Comparison of ENCODE assay signal across 16 cellular contexts in the genomic region with DNA sequence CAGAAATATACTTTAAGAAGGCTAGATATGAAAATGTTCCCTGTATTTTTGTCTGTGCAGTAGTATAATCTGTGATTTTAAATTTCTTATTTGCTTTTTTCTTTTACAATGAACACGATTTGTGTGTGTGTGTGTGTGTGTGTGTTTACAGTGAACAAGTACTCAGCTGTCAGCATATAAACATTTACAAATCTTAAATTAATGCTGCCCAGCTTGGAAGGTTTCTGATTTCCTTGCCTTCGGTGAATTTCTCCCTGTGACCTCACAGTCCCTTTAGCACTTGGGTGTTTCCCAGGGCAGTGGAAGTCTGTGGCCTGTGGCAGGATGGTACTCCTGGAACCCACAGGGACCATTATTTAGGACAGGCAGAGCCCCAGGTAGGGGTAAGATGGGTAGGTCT. TPM values are rescaled to one million over a fixed set of nuclear protein-coding genes. Genes with fewer than 3 reads are reported as not detected.
DNase-seq lines count a peak whose midpoint lies in the region; ATAC-seq, FAIRE-seq and TF ChIP-seq lines count a peak whose summit lies in the region.
"Had no signal": no experiment of that assay in that cellular context is flagged by ENCODE, and none has a peak within 500 bp of the region (broad histone marks: within the 10 kb centered on the region; RNA-seq: fewer than 3 reads in every experiment).

No MANE protein-coding gene starts in this region.

- intact Hi-C loops in IMR-90 (cut with micrococcal nuclease) (no loop called here), OCI-LY7 (cut with micrococcal nuclease; ENCODE audit: unreplicated experiment) (no loop called here)

- no peak overlapping the region for H3K14ac ChIP-seq in IMR-90 (replicated peaks; ENCODE audit: low read depth, low read length)

- no peak for TF ChIP-seq RAD21 in IMR-90 (IDR thresholded peaks at IDR 0.05; ENCODE audit: low read length)

- H3K79me2 ChIP-seq in OCI-LY7 (ENCODE audit: insufficient read depth, low read depth, low read length) = no peaks in the 10 kb centered on the region

- H2BK20ac ChIP-seq in IMR-90 (ENCODE audit: low read depth, low read length) = no peak overlapping the region

- no peak overlapping the region for H3K4ac ChIP-seq in IMR-90 (ENCODE audit: low read depth, low read length)

- no peak overlapping the region for H4K91ac ChIP-seq in IMR-90 (ENCODE audit: insufficient read depth, low read depth, low read length)

- no peaks in the 10 kb centered on the region for H3K36me3 Mint-ChIP-seq in nephron (ENCODE audit: low read depth)

- in situ Hi-C loops in IMR-90 (cut with MboI; ENCODE audit: low sequenced_read_pairs) = no loop called here

- H3K56ac ChIP-seq in IMR-90 (ENCODE audit: extremely low read depth, insufficient read depth, low read length) = no peak overlapping the region

- BruUV-seq in IMR-90 (replicated peaks; lab: Mats Ljungman, UMichigan) (no TSS peak), OCI-LY7 (replicated peaks; lab: Mats Ljungman, UMichigan) (no TSS peak)

- H3K9ac ChIP-seq in IMR-90 (ENCODE audit: low read depth, low read length) (no peak overlapping the region), skeletal muscle tissue (ENCODE audit: low read depth in 1 of 3, low read length in 3 of 3) (no peak overlapping the region)

- TF ChIP-seq CTCF in IMR-90 (conservative IDR thresholded peaks at IDR 0.05; ENCODE audit: low read depth, low read length) (no peak), VCaP (conservative IDR thresholded peaks at IDR 0.05) (no peak), nephron (IDR thresholded peaks at IDR 0.05; ENCODE audit: unreplicated experiment in 3 of 3) (no peak), OCI-LY7 (conservative IDR thresholded peaks at IDR 0.05; ENCODE audit: low read length) (no peak)

- H3K4me3 Mint-ChIP-seq in nephron = no peak overlapping the region
- H3K4me3 Mint-ChIP-seq: B cell; CD4-positive, alpha-beta T cell; GM23338; H9 had no signal

- H3K9me2 ChIP-seq in OCI-LY7 (ENCODE audit: insufficient read depth, low read length) = no peaks in the 10 kb centered on the region

- ATAC-seq in IMR-90 (ENCODE audit: low read depth) (peak; percentile 57), HG03095 (IDR thresholded peaks at IDR 0.05; ENCODE audit: unreplicated experiment) (no peak)
- ATAC-seq: GM23338 had no signal

- dilution Hi-C loops in IMR-90 (cut with HindIII; ENCODE audit: low sequenced_read_pairs, unreplicated experiment) = no loop called here

- H3K4me3 ChIP-seq in IMR-90 (ENCODE audit: insufficient read depth, low read depth, low read length) (no peak overlapping the region), skeletal muscle tissue (ENCODE audit: low read length in 3 of 3) (no peak overlapping the region), OCI-LY7 (ENCODE audit: low read depth, low read length, poor library complexity, severe bottlenecking) (no peak overlapping the region)
- H3K4me3 ChIP-seq: GM23338 had no signal

- H3K4me2 ChIP-seq in IMR-90 (ENCODE audit: low read depth, low read length) = no peak overlapping the region; the same call in 1 of the 2 replicates
- H3K4me2 ChIP-seq in OCI-LY7 (ENCODE audit: low read length) = no peak overlapping the region
- H3K4me2 ChIP-seq: GM23338 had no signal

- no peak overlapping the region for H3K23ac ChIP-seq in IMR-90 (ENCODE audit: low read depth, low read length)

- no peaks in the 10 kb centered on the region for H3K9me1 ChIP-seq in IMR-90 (ENCODE audit: insufficient read depth, low read length)

- H2AFZ ChIP-seq in IMR-90 (replicated peaks; ENCODE audit: low read length, poor library complexity) (no peak overlapping the region), OCI-LY7 (ENCODE audit: low read length) (no peak overlapping the region)
- H2AFZ ChIP-seq: GM23338 had no signal

- H3K18ac ChIP-seq in IMR-90 (ENCODE audit: low read depth, low read length) = no peak overlapping the region; the same call in 1 of the 2 replicates

- no peak overlapping the region for H4K5ac ChIP-seq in IMR-90 (ENCODE audit: low read depth, low read length)

- peaks cover 7% of the 10 kb centered on the region; the same call in 1 of the 2 replicates for H3K4me1 ChIP-seq in IMR-90 (ENCODE audit: control insufficient read depth, insufficient read depth, low read length)
- peaks cover 24 to 36% (median 27%) of the 10 kb centered on the region in 3 donors for H3K4me1 ChIP-seq in skeletal muscle tissue (ENCODE audit: control insufficient read depth in 3 of 3, insufficient read depth in 3 of 3, low read length in 3 of 3)
- H3K4me1 ChIP-seq in OCI-LY7 (ENCODE audit: insufficient read depth, low read length, poor library complexity, severe bottlenecking) = peaks cover 20% of the 10 kb centered on the region

- peaks cover 4% of the 10 kb centered on the region; the same call in 1 of the 2 replicates for H3K27me3 ChIP-seq in IMR-90 (ENCODE audit: control insufficient read depth, insufficient read depth, low read length)
- H3K27me3 ChIP-seq in skeletal muscle tissue (ENCODE audit: control insufficient read depth in 3 of 3, insufficient read depth in 3 of 3, low read length in 3 of 3) = no peaks in the 10 kb centered on the region

- H3K36me3 ChIP-seq in IMR-90 (ENCODE audit: control insufficient read depth, insufficient read depth, low read length) (no peaks in the 10 kb centered on the region), skeletal muscle tissue (ENCODE audit: control insufficient read depth in 3 of 3, insufficient read depth in 3 of 3, low read length in 3 of 3) (peaks cover 25 to 55% (median 32%) of the 10 kb centered on the region in 3 donors), OCI-LY7 (ENCODE audit: insufficient read depth, low read length) (peaks cover 22% of the 10 kb centered on the region)

- H3K27ac ChIP-seq in IMR-90 (ENCODE audit: insufficient read depth, low read length) (no peak overlapping the region), VCaP (peak overlapping the region; percentile 31; the same call in 1 of the 2 replicates), skeletal muscle tissue (ENCODE audit: low read depth, low read length) (peak overlapping the region; percentile 36), OCI-LY7 (ENCODE audit: low read depth, low read length, poor library complexity, severe bottlenecking) (no peak overlapping the region)

- CTCF ChIA-PET in IMR-90 (lab: Yijun Ruan, JAX) (no interaction called here), OCI-LY7 (lab: Charles Lee; ENCODE audit: unreplicated experiment) (no interaction called here)

- POLR2A ChIA-PET in IMR-90 (lab: Charles Lee; ENCODE audit: unreplicated experiment) = no interaction called here
- POLR2A ChIA-PET in OCI-LY7 (lab: Charles Lee) = no interaction called here

- no peaks in the 10 kb centered on the region for H3K27me3 Mint-ChIP-seq in nephron (ENCODE audit: low read depth)
- H3K27me3 Mint-ChIP-seq: B cell; CD4-positive, alpha-beta T cell had no signal

- DNase-seq in IMR-90 (peak; percentile 37), GM12892 (ENCODE audit: insufficient read length) (no peak), OCI-LY7 (ENCODE audit: low spot score) (no peak)
- DNase-seq: C1 segment of cervical spinal cord; Calu3; CD4-positive, alpha-beta T cell; DMS 273 treated with DMSO at 0.1 percent for 48 hours; H9 had no signal

- H2BK120ac ChIP-seq in IMR-90 (ENCODE audit: low read depth, low read length) = no peak overlapping the region

- H3K79me1 ChIP-seq in IMR-90 (ENCODE audit: low read depth in 1 of 2, low read length in 2 of 2) = no peaks in the 10 kb centered on the region

- H3K27ac Mint-ChIP-seq in nephron = peak overlapping the region in 2 of 3 experiments; percentile 85 to 90
- H3K27ac Mint-ChIP-seq: B cell; CD4-positive, alpha-beta T cell; GM23338; H9 had no signal

- H3K9me3 ChIP-seq in IMR-90 (ENCODE audit: control insufficient read depth, insufficient read depth, low read length) = no peaks in the 10 kb centered on the region
- no peaks in the 10 kb centered on the region for H3K9me3 ChIP-seq in skeletal muscle tissue (ENCODE audit: control insufficient read depth in 3 of 3, low read length in 3 of 3)
- H3K9me3 ChIP-seq in OCI-LY7 (ENCODE audit: low read length) = no peaks in the 10 kb centered on the region

- no peaks in the 10 kb centered on the region for H3K9me3 Mint-ChIP-seq in nephron
- H3K9me3 Mint-ChIP-seq: CD4-positive, alpha-beta T cell; GM23338; H9 had no signal

- H4K20me1 ChIP-seq in IMR-90 (ENCODE audit: insufficient read depth, low read length) (no peaks in the 10 kb centered on the region), OCI-LY7 (ENCODE audit: insufficient read depth, low read length) (no peaks in the 10 kb centered on the region)

- no CpG with 5 or more reads among the region's 2 CpGs for WGBS in IMR-90 (ENCODE audit: extremely low coverage in 2 of 2, insufficient read length in 1 of 2), 2 experiments

- TF ChIP-seq POLR2A in IMR-90 (IDR thresholded peaks at IDR 0.05; ENCODE audit: low read depth, low read length) (no peak), GM12892 (IDR thresholded peaks at IDR 0.05; ENCODE audit: low read depth, low read length) (no peak)

- no peak for FAIRE-seq in GM12892 (lab: Jason Lieb, UNC)
- FAIRE-seq: A204.1, GM18507 had no signal

- no peak overlapping the region for H2AK5ac ChIP-seq in IMR-90 (ENCODE audit: low read depth, low read length)

- no peak overlapping the region for H4K8ac ChIP-seq in IMR-90 (ENCODE audit: low read depth in 2 of 2, low read length in 2 of 2)

- H2BK5ac ChIP-seq in IMR-90 (ENCODE audit: low read depth, low read length, poor library complexity, severe bottlenecking) = no peak overlapping the region

- H2BK15ac ChIP-seq in IMR-90 (ENCODE audit: low read depth, low read length) = no peak overlapping the region

- no peak overlapping the region for H2AK9ac ChIP-seq in IMR-90 (replicated peaks; ENCODE audit: low read depth, low read length, poor library complexity)

- peaks cover 53% of the 10 kb centered on the region for H3K4me1 Mint-ChIP-seq in nephron
- H3K4me1 Mint-ChIP-seq: GM23338 had no signal

TF ChIP-seq in IMR-90, 13 proteins besides CTCF, POLR2A, EP300 and RAD21 (continues in another document):
- no peak for TF ChIP-seq MAFK (IDR thresholded peaks at IDR 0.05; ENCODE audit: low read depth, low read length)
- TF ChIP-seq, protein P1, sequence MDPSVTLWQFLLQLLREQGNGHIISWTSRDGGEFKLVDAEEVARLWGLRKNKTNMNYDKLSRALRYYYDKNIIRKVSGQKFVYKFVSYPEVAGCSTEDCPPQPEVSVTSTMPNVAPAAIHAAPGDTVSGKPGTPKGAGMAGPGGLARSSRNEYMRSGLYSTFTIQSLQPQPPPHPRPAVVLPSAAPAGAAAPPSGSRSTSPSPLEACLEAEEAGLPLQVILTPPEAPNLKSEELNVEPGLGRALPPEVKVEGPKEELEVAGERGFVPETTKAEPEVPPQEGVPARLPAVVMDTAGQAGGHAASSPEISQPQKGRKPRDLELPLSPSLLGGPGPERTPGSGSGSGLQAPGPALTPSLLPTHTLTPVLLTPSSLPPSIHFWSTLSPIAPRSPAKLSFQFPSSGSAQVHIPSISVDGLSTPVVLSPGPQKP (IDR thresholded peaks at IDR 0.05; ENCODE audit: borderline replicate concordance, low read depth, low read length) = no peak

RNA-seq across cellular contexts. Expression of gene TXLNB, which starts 37.6 kb away (rescaled TPM):
- under 0.01 TPM in 2 replicates for total RNA-seq in IMR-90 (2012; rRNA removed)
- 0.04 and 0.05 TPM in 2 replicates for polyA plus RNA-seq in IMR-90 (2012; rRNA removed)
- polyA plus RNA-seq in IMR-90 (2012; cell fraction: cytosol; rRNA removed) = 0.04 TPM in 1 of 2 replicates, not detected in the other
- 0.01 and 0.11 TPM in 2 replicates for polyA plus RNA-seq in IMR-90 (2012; cell fraction: nucleus; rRNA removed; ENCODE audit: low replicate concordance)
- 60.0 TPM for total RNA-seq in skeletal muscle tissue
- polyA plus RNA-seq in GM12892 (2012; ENCODE audit: missing spikeins) = 1.7 TPM
- total RNA-seq in OCI-LY7 (2014; rRNA removed; shearing (Covaris generic)) = 7.3 and 7.9 TPM in 2 replicates
- total RNA-seq in OCI-LY7 (2022) = 12.4 and 13.0 TPM in 2 replicates

Comparison
In these comparisons a context has a peak if more than half of its experiments do, and no peak if none do; other contexts are left out.
1. H3K27ac ChIP-seq: peak in VCaP (single experiment) and skeletal muscle tissue (single experiment); none in IMR-90 (single experiment) and OCI-LY7 (single experiment).